In genomic region chrX:13762015-13762414, GRCh38 we compare ENCODE assay signal across 16 cellular contexts. TPM values are rescaled to one million over a fixed set of nuclear protein-coding genes. Genes with fewer than 3 reads are reported as not detected.
"Had no signal": no experiment of that assay in that cellular context is flagged by ENCODE, and none has a peak within 500 bp of the region (broad histone marks: within the 10 kb centered on the region; RNA-seq: fewer than 3 reads in every experiment).

No MANE protein-coding gene starts in this region.

- H3K27ac Mint-ChIP-seq: activated CD4-positive, alpha-beta T cell treated with anti-CD3 and anti-CD28 coated beads for 36 hours; activated CD8-positive, alpha-beta T cell treated with anti-CD3 and anti-CD28 coated beads for 36 hours; activated naive CD8-positive, alpha-beta T cell treated with anti-CD3 and anti-CD28 coated beads, Interleukin-2, amount 10 ng/mL, durations not matched to agents 7 days and 5 days; memory B cell; nephron progenitor cell had no signal

- H3K9me3 Mint-ChIP-seq: activated CD8-positive, alpha-beta T cell treated with anti-CD3 and anti-CD28 coated beads for 36 hours; activated naive CD8-positive, alpha-beta T cell treated with anti-CD3 and anti-CD28 coated beads, Interleukin-2, amount 10 ng/mL, durations not matched to agents 7 days and 5 days; memory B cell had no signal

- H3K4me1 Mint-ChIP-seq: activated naive CD8-positive, alpha-beta T cell treated with anti-CD3 and anti-CD28 coated beads, Interleukin-2, amount 10 ng/mL, durations not matched to agents 7 days and 5 days had no signal

- DNase-seq: activated CD8-positive, alpha-beta memory T cell treated with anti-CD3 and anti-CD28 coated beads, Interleukin-2, amount 50 U/mL, for 4 hours; activated CD8-positive, alpha-beta T cell treated with anti-CD3 and anti-CD28 coated beads for 36 hours; activated naive CD8-positive, alpha-beta T cell treated with anti-CD3 and anti-CD28 coated beads, Interleukin-2, amount 10 ng/mL, durations not matched to agents 7 days and 5 days; effector CD8-positive, alpha-beta T cell; hypothalamus; nephron progenitor cell; sigmoid colon; stimulated activated CD4-positive, alpha-beta T cell treated with anti-CD3 and anti-CD28 coated beads, Interleukin-12 subunit alpha, Interleukin-12 subunit beta, amount 100 ng/mL, for 4 hours; stimulated activated CD4-positive, alpha-beta T cell treated with anti-CD3 and anti-CD28 coated beads, Interleukin-2, amount 100 ng/mL, for 48 hours; stimulated activated naive CD4-positive, alpha-beta T cell treated with Interleukin-2 at 50 U/mL for 16 hours; T-helper 9 cell; testis had no signal

- H3K27ac ChIP-seq: ascending aorta, testis had no signal

- H3K9me3 ChIP-seq: ascending aorta, sigmoid colon, testis had no signal

- H3K27me3 Mint-ChIP-seq: activated CD4-positive, alpha-beta T cell treated with anti-CD3 and anti-CD28 coated beads for 36 hours; activated CD8-positive, alpha-beta T cell treated with anti-CD3 and anti-CD28 coated beads for 36 hours; activated naive CD8-positive, alpha-beta T cell treated with anti-CD3 and anti-CD28 coated beads, Interleukin-2, amount 10 ng/mL, durations not matched to agents 7 days and 5 days; memory B cell had no signal

- H3K27me3 ChIP-seq: ascending aorta, sigmoid colon, testis had no signal

- H3K4me3 ChIP-seq: ascending aorta, sigmoid colon, testis had no signal

- ATAC-seq: activated CD8-positive, alpha-beta T cell treated with anti-CD3 and anti-CD28 coated beads for 36 hours; left lobe of liver had no signal

- H3K4me3 Mint-ChIP-seq: activated CD4-positive, alpha-beta T cell treated with anti-CD3 and anti-CD28 coated beads for 36 hours; activated CD8-positive, alpha-beta T cell treated with anti-CD3 and anti-CD28 coated beads for 36 hours; activated naive CD8-positive, alpha-beta T cell treated with anti-CD3 and anti-CD28 coated beads, Interleukin-2, amount 10 ng/mL, durations not matched to agents 7 days and 5 days; memory B cell; nephron progenitor cell had no signal

RNA-seq across cellular contexts. Expression of gene GPM6B, which starts 54.9 kb away (rescaled TPM):
- total RNA-seq: activated CD8-positive, alpha-beta T cell treated with anti-CD3 and anti-CD28 coated beads for 36 hours; activated naive CD8-positive, alpha-beta T cell treated with anti-CD3 and anti-CD28 coated beads, Interleukin-2, amount 10 ng/mL, durations not matched to agents 7 days and 5 days had no signal
